ENCODE assay signal across 21 cellular contexts in the genomic region with DNA sequence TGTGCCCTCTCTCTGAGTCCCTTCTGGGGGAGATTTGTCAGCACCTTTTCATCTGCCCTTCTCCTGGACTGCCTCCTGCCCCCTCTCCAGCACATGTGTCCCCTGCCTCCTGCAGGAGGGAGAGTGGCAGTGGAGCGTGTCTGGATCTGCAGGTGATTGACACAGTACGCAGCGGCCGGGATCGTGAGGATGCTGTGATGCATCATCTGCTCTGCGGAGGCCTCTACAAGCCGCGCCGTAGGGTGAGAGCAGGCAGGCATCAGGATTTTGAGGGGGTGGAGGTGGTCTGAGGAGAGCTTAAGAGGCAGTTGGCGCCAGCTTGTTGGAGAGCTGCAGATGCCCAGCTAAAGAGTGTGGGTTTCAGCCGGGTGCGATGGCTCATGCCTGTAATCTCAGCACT. TPM values are rescaled to one million over a fixed set of nuclear protein-coding genes. Genes with fewer than 3 reads are reported as not detected.
DNase-seq lines count a peak whose midpoint lies in the region; ATAC-seq, FAIRE-seq and TF ChIP-seq lines count a peak whose summit lies in the region.
"Had no signal": no experiment of that assay in that cellular context is flagged by ENCODE, and none has a peak within 500 bp of the region (broad histone marks: within the 10 kb centered on the region; RNA-seq: fewer than 3 reads in every experiment).

No MANE protein-coding gene starts in this region.

- H4K20me1 ChIP-seq in astrocyte (ENCODE audit: insufficient read depth, low read length): no peaks in the 10 kb centered on the region

- no peak overlapping the region for H3K4me3 ChIP-seq in astrocyte (ENCODE audit: insufficient read depth, low read depth, low read length)
- H3K4me3 ChIP-seq: MG63, SJSA1 had no signal

- H3K4me1 Mint-ChIP-seq in astrocyte (ENCODE audit: low read depth, unreplicated experiment) (peaks cover 2% of the 10 kb centered on the region), neural crest cell (no peaks in the 10 kb centered on the region)

- no peak for TF ChIP-seq CTCF in astrocyte (IDR thresholded peaks at IDR 0.05; ENCODE audit: insufficient read depth, low read depth, low read length)
- no peak for TF ChIP-seq CTCF in neural crest cell (conservative IDR thresholded peaks at IDR 0.05)

- no peak overlapping the region for H2AFZ ChIP-seq in astrocyte (ENCODE audit: low read depth, low read length)

- H3K4me3 Mint-ChIP-seq in astrocyte (ENCODE audit: unreplicated experiment) (peak overlapping the region; percentile 14), neural crest cell (no peak overlapping the region)
- H3K4me3 Mint-ChIP-seq: HFFc6 had no signal

- no peaks in the 10 kb centered on the region for H3K79me2 ChIP-seq in astrocyte (ENCODE audit: insufficient read depth, low read length)

- no peak for ATAC-seq in GM18858 (IDR thresholded peaks at IDR 0.05; ENCODE audit: unreplicated experiment)
- ATAC-seq in GM18907 (IDR thresholded peaks at IDR 0.05; ENCODE audit: unreplicated experiment): no peak

- no peaks in the 10 kb centered on the region for H3K4me1 ChIP-seq in astrocyte (ENCODE audit: insufficient read depth, low read length)
- H3K4me1 ChIP-seq: SJSA1 had no signal

- no peak overlapping the region for H3K9ac ChIP-seq in astrocyte (ENCODE audit: low read length)

- no peaks in the 10 kb centered on the region for H3K9me3 ChIP-seq in astrocyte (ENCODE audit: insufficient read depth, low read depth, low read length)
- H3K9me3 ChIP-seq: MG63, SJSA1 had no signal

- no peak for FAIRE-seq in astrocyte (lab: Jason Lieb, UNC)
- FAIRE-seq: D721Med, RCC 7860 had no signal

- H3K4me2 ChIP-seq in astrocyte (ENCODE audit: low read length): no peak overlapping the region

- H3K27ac Mint-ChIP-seq in astrocyte (ENCODE audit: unreplicated experiment): no peak overlapping the region
- H3K27ac Mint-ChIP-seq in neural crest cell (ENCODE audit: unreplicated experiment): peak overlapping the region; percentile 78
- H3K27ac Mint-ChIP-seq: HFFc6 had no signal

- H3K27me3 ChIP-seq in astrocyte (ENCODE audit: insufficient read depth, low read length): no peaks in the 10 kb centered on the region
- H3K27me3 ChIP-seq: MG63, SJSA1 had no signal

- H3K27me3 Mint-ChIP-seq in astrocyte (ENCODE audit: low read depth, unreplicated experiment) (peaks cover 47% of the 10 kb centered on the region), neural crest cell (ENCODE audit: low read depth) (peaks cover 15% of the 10 kb centered on the region)

- DNase-seq in NCI-H82 (lab: John Stamatoyannopoulos, UW) (peak; percentile 21), NCI-H82 treated with DMSO at 0.1 percent for 48 hours (lab: John Stamatoyannopoulos, UW; ENCODE audit: unreplicated experiment) (no peak), astrocyte (ENCODE audit: low read depth) (no peak), neural crest cell (ENCODE audit: low read depth, low spot score) (no peak), medulla oblongata (ENCODE audit: extremely low spot score) (no peak), SKM-1 treated with dmso at 0.1 percent for 144 hours (lab: John Stamatoyannopoulos, UW; ENCODE audit: unreplicated experiment) (no peak)
- DNase-seq: DMS53, H7, HFFc6, MG63, NCI-H1436, NCI-H187 treated with DMSO at 0.1 percent for 48 hours, NCI-H2107, NCI-H446, NCI-H748 treated with DMSO at 0.1 percent for 48 hours had no signal

- peaks cover 9% of the 10 kb centered on the region for H3K9me3 Mint-ChIP-seq in astrocyte (ENCODE audit: unreplicated experiment)
- H3K9me3 Mint-ChIP-seq in neural crest cell: no peaks in the 10 kb centered on the region
- H3K9me3 Mint-ChIP-seq: HFFc6 had no signal

- H3K36me3 ChIP-seq in astrocyte (ENCODE audit: insufficient read depth, low read length): no peaks in the 10 kb centered on the region
- H3K36me3 ChIP-seq: MG63, SJSA1 had no signal

- H3K36me3 Mint-ChIP-seq in astrocyte (ENCODE audit: low read depth, unreplicated experiment) (peaks cover 8% of the 10 kb centered on the region), neural crest cell (ENCODE audit: low read depth) (no peaks in the 10 kb centered on the region)

- no peak overlapping the region for H3K27ac ChIP-seq in astrocyte (ENCODE audit: low read depth, low read length)
- H3K27ac ChIP-seq: SJSA1 had no signal

RNA-seq across cellular contexts. Expression of a gene that starts 10.9 kb away (rescaled TPM):
- total RNA-seq in astrocyte (2.4 and 2.5 TPM in 2 replicates), neural crest cell (3.3 and 4.4 TPM in 2 replicates)

RNA-seq across cellular contexts. Expression of a gene that starts 12.4 kb away (rescaled TPM):
- 38.1 and 40.5 TPM in 2 replicates for total RNA-seq in astrocyte
- 39.9 and 45.5 TPM in 2 replicates for total RNA-seq in neural crest cell

RNA-seq across cellular contexts. Expression of a gene that starts 19.6 kb away (rescaled TPM):
- total RNA-seq in astrocyte: 1.8 and 2.4 TPM in 2 replicates
- 3.7 and 4.0 TPM in 2 replicates for total RNA-seq in neural crest cell
- total RNA-seq: A172 had no signal

RNA-seq across cellular contexts. Expression of a gene that starts 32.8 kb away (rescaled TPM):
- total RNA-seq in astrocyte: 47.5 and 51.6 TPM in 2 replicates
- 35.7 and 36.1 TPM in 2 replicates for total RNA-seq in neural crest cell
